In the genomic region with DNA sequence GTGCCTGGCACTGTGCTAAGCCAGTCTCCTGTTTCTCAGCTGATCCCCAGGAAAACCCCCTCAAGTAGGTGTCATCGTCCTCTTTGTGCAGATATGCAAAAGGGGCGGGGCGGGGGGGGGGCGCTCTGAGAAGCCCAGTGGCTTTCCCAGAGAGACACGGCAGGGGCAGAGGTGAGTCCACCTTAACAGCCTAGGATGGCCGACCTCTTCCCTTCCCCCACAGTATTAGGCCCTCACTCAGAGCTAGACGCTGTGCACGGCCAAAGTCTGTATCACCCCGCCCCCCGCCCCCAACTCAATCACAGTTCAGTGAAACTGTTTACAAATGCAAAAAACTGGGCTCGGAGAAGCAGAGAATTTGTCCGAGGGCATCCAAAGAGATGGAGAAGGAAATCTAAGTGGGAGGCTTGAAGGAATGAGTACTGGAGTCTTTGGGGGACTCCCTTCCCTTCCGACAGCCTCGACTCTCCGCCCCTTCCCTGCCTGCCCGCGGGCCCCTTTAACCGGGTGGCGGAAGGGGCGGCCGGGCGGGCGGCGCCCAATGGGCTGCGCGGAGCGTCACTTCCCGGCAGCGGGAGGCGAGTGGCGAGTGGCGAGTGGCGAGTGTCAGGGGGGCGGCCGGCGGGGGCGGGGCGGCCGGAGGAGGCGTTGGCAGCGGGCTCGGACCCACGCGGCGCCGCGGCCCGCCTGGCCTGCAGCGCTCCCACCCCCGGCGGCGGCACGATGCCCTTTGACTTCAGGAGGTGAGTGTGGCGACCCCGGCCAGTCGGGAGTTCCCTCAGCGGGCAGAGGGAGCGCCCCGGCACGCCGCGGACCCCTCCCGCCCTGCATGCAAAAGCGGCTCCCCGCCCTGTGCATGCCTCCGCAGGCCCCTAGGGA, we compare ENCODE assay signal across 1 cellular context.
A peak's percentile ranks its signal among the peaks of the same experiment; 100 is the strongest.
TF ChIP-seq lines count a peak whose summit lies in the region.

A gene with protein sequence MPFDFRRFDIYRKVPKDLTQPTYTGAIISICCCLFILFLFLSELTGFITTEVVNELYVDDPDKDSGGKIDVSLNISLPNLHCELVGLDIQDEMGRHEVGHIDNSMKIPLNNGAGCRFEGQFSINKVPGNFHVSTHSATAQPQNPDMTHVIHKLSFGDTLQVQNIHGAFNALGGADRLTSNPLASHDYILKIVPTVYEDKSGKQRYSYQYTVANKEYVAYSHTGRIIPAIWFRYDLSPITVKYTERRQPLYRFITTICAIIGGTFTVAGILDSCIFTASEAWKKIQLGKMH (plus strand): TSS at position 561 of the 879 bp plus-strand sequence. CDS start 163 bp downstream, at position 724.

TF ChIP-seq in PFSK-1, 5 proteins besides CTCF, POLR2A, EP300 and RAD21 (continued from another document):
- TF ChIP-seq REST (IDR thresholded peaks at IDR 0.05; ENCODE audit: insufficient read depth in 1 of 2, low read depth in 2 of 2, low read length in 2 of 2) (0 out of 4 replicates have a peak, but pooled peaks of 1 of the 2 experiments have one; percentile 27), POLR2AphosphoS5 (IDR thresholded peaks at IDR 0.05; ENCODE audit: low read depth, low read length) (peak; percentile 75), SIN3A (IDR thresholded peaks at IDR 0.05; ENCODE audit: borderline replicate concordance, insufficient read depth, low read length) (peak; percentile 86; the same call in 1 of the 2 replicates)
